Comparison of ENCODE assay signal across 9 cellular contexts in genomic region chr4:171846232-171846631, GRCh38. TPM values are rescaled to one million over a fixed set of nuclear protein-coding genes. Genes with fewer than 3 reads are reported as not detected.
DNase-seq lines count a peak whose midpoint lies in the region; ATAC-seq and TF ChIP-seq lines count a peak whose summit lies in the region.
"Had no signal": no experiment of that assay in that cellular context is flagged by ENCODE, and none has a peak within 500 bp of the region (broad histone marks: within the 10 kb centered on the region; RNA-seq: fewer than 3 reads in every experiment).

No MANE protein-coding gene starts in this region.

- TF ChIP-seq RAD21 in SK-N-SH (IDR thresholded peaks at IDR 0.05; ENCODE audit: low read length) = peak; percentile 85

- no peak for TF ChIP-seq EP300 in SK-N-SH (IDR thresholded peaks at IDR 0.05; ENCODE audit: borderline replicate concordance in 1 of 2, low read depth in 1 of 2, low read length in 1 of 2)

- H3K4me1 Mint-ChIP-seq in stimulated activated naive CD8-positive, alpha-beta T cell treated with anti-CD3 and anti-CD28 coated beads, Interleukin-15, amount 100 ng/mL, for 72 hours = no peaks in the 10 kb centered on the region

- H3K4me1 ChIP-seq in SK-N-SH (ENCODE audit: control insufficient read depth in 1 of 2, insufficient read depth in 2 of 2, low read depth in 1 of 2, low read length in 1 of 2) (no peaks in the 10 kb centered on the region), hepatocyte (ENCODE audit: insufficient read depth) (no peaks in the 10 kb centered on the region)
- H3K4me1 ChIP-seq: tibial nerve had no signal

- no peaks in the 10 kb centered on the region for H3K27me3 ChIP-seq in H7 (ENCODE audit: control insufficient read depth, insufficient read depth, low read length)
- H3K27me3 ChIP-seq in SK-N-SH (ENCODE audit: insufficient read depth) = no peaks in the 10 kb centered on the region
- H3K27me3 ChIP-seq in hepatocyte = no peaks in the 10 kb centered on the region
- H3K27me3 ChIP-seq: tibial nerve had no signal

- H3K9ac ChIP-seq in SK-N-SH = no peak overlapping the region

- no peak for ATAC-seq in stimulated activated naive CD8-positive, alpha-beta T cell treated with anti-CD3 and anti-CD28 coated beads, Interleukin-15, Interleukin-2, amounts not matched to agents 100 U/mL and 50 U/mL, for 24 hours
- ATAC-seq in stimulated activated naive CD8-positive, alpha-beta T cell treated with anti-CD3 and anti-CD28 coated beads, Interleukin-15, amount 100 ng/mL, for 72 hours = no peak

- CTCF ChIA-PET in SK-N-SH (lab: Yijun Ruan, JAX) = interaction anchor here (0.9 to 2.8 kb wide), 3 partner anchors 356 to 856 kb away, joined by 3 to 12 read pairs (median 3); no protein-coding TSS in a partner anchor

- H3F3A ChIP-seq in SK-N-SH (replicated peaks; ENCODE audit: insufficient read depth) = no peaks in the 10 kb centered on the region

- no peak overlapping the region for H3K4me2 ChIP-seq in SK-N-SH
- no peak overlapping the region for H3K4me2 ChIP-seq in hepatocyte

- H3K9me3 ChIP-seq in SK-N-SH = no peaks in the 10 kb centered on the region
- no peaks in the 10 kb centered on the region for H3K9me3 ChIP-seq in hepatocyte (ENCODE audit: low read depth)
- H3K9me3 ChIP-seq: tibial nerve had no signal

- DNase-seq in stimulated activated naive CD8-positive, alpha-beta T cell treated with anti-CD3 and anti-CD28 coated beads, Interleukin-15, Interleukin-2, amounts not matched to agents 100 U/mL and 50 U/mL, for 24 hours = peak; percentile 5
- no peak for DNase-seq in stimulated activated naive CD8-positive, alpha-beta T cell treated with anti-CD3 and anti-CD28 coated beads, Interleukin-15, amount 100 ng/mL, for 72 hours
- DNase-seq in H7 (peak; percentile 22), LNCaP clone FGC (ENCODE audit: low read depth) (peak; percentile 45), SK-N-SH (peak; percentile 37), hepatocyte (ENCODE audit: low spot score) (peak; percentile 77), T1000 (lab: John Stamatoyannopoulos, UW) (no peak), cerebellum (ENCODE audit: low spot score) (no peak)

- TF ChIP-seq CTCF in LNCaP clone FGC (IDR thresholded peaks at IDR 0.05; ENCODE audit: control insufficient read depth, extremely low read depth, insufficient read depth) (peak; percentile 92), SK-N-SH (IDR thresholded peaks at IDR 0.05) (peak; percentile 73), hepatocyte (IDR thresholded peaks at IDR 0.05; ENCODE audit: poor library complexity) (peak; percentile 65)

- no peak overlapping the region for H3K4me3 ChIP-seq in H7 (ENCODE audit: insufficient read depth, low read depth, low read length)
- H3K4me3 ChIP-seq in LNCaP clone FGC (ENCODE audit: low read depth, low read length) = no peak overlapping the region
- H3K4me3 ChIP-seq in SK-N-SH (ENCODE audit: low read depth in 2 of 2, low read length in 1 of 2) = peak overlapping the region in 1 of 2 experiments; percentile 43; a peak in 1 of 4 replicates
- no peak overlapping the region for H3K4me3 ChIP-seq in hepatocyte
- H3K4me3 ChIP-seq: tibial nerve had no signal

- H4K20me1 ChIP-seq in SK-N-SH (ENCODE audit: insufficient read depth) (no peaks in the 10 kb centered on the region), hepatocyte (ENCODE audit: insufficient read depth, poor library complexity, severe bottlenecking) (no peaks in the 10 kb centered on the region)

- WGBS in SK-N-SH (ENCODE audit: low lambda C conversion rate) = 35% methylated on average over 2 of the region's 2 CpGs
- 17% methylated on average over 2 of the region's 2 CpGs for WGBS in hepatocyte (ENCODE audit: low lambda C conversion rate, missing lambda C conversion rate)

- H3K36me3 ChIP-seq in H7 (replicated peaks; ENCODE audit: control insufficient read depth, insufficient read depth, low read length) (no peaks in the 10 kb centered on the region), SK-N-SH (replicated peaks in 1 of 2; ENCODE audit: control insufficient read depth in 1 of 2, insufficient read depth in 2 of 2, low read length in 1 of 2) (no peaks in the 10 kb centered on the region), hepatocyte (replicated peaks; ENCODE audit: insufficient read depth, low read depth) (no peaks in the 10 kb centered on the region)
- H3K36me3 ChIP-seq: tibial nerve had no signal

- no peak overlapping the region for H3K27ac Mint-ChIP-seq in stimulated activated naive CD8-positive, alpha-beta T cell treated with anti-CD3 and anti-CD28 coated beads, Interleukin-15, amount 100 ng/mL, for 72 hours

- no peaks in the 10 kb centered on the region for H3K27me3 Mint-ChIP-seq in stimulated activated naive CD8-positive, alpha-beta T cell treated with anti-CD3 and anti-CD28 coated beads, Interleukin-15, amount 100 ng/mL, for 72 hours

- H2AFZ ChIP-seq in SK-N-SH (ENCODE audit: low read depth) (no peak overlapping the region), hepatocyte (no peak overlapping the region)

- no peak overlapping the region for H3K27ac ChIP-seq in SK-N-SH (ENCODE audit: low read depth in 2 of 2, low read length in 1 of 2)
- no peak overlapping the region for H3K27ac ChIP-seq in hepatocyte
- H3K27ac ChIP-seq: tibial nerve had no signal

- no peaks in the 10 kb centered on the region for H3K79me2 ChIP-seq in SK-N-SH (ENCODE audit: insufficient read depth)
- no peaks in the 10 kb centered on the region for H3K79me2 ChIP-seq in hepatocyte

- POLR2A ChIA-PET in SK-N-SH (lab: Yijun Ruan, JAX) = no interaction called here

- H3K9me3 Mint-ChIP-seq in stimulated activated naive CD8-positive, alpha-beta T cell treated with anti-CD3 and anti-CD28 coated beads, Interleukin-15, amount 100 ng/mL, for 72 hours = peaks cover 4 to 8% of the 10 kb centered on the region in 2 donors

- no peak overlapping the region for H3K4me3 Mint-ChIP-seq in stimulated activated naive CD8-positive, alpha-beta T cell treated with anti-CD3 and anti-CD28 coated beads, Interleukin-15, amount 100 ng/mL, for 72 hours

- H3K9me2 ChIP-seq in SK-N-SH (no peaks in the 10 kb centered on the region), hepatocyte (replicated peaks; ENCODE audit: insufficient read depth) (no peaks in the 10 kb centered on the region)

TF ChIP-seq in SK-N-SH, 30 proteins besides CTCF, POLR2A, EP300 and RAD21:
- TF ChIP-seq SMC3 (IDR thresholded peaks at IDR 0.05; ENCODE audit: low read depth, low read length) (peak; percentile 82), GATA2 (CRISPR knock-in tag; IDR thresholded peaks at IDR 0.05) (no peak), RXRA (IDR thresholded peaks at IDR 0.05; ENCODE audit: borderline replicate concordance, low read depth) (no peak), MXI1 (IDR thresholded peaks at IDR 0.05; ENCODE audit: low read depth, low read length) (no peak), RCOR1 (IDR thresholded peaks at IDR 0.05; ENCODE audit: low read length) (no peak)

RNA-seq across cellular contexts. Expression of gene GALNTL6, which starts 33.0 kb away (rescaled TPM):
- total RNA-seq in H7 (2014; rRNA removed; shearing (Covaris generic)) = 0.22 and 0.24 TPM in 2 replicates
- polyA plus RNA-seq in SK-N-SH (2012; rRNA removed) = 0.07 TPM in 1 of 2 replicates, not detected in the other
- 0.01 TPM in 1 of 2 replicates, not detected in the other for polyA plus RNA-seq in SK-N-SH (2012; cell fraction: cytosol; rRNA removed)
- not detected in 2 replicates for polyA plus RNA-seq in SK-N-SH (2012; cell fraction: nucleus; rRNA removed)
- 0.53 and 4.5 TPM in 2 replicates for total RNA-seq in hepatocyte
- 0.26 and 0.74 TPM in 2 replicates for polyA plus RNA-seq in hepatocyte
- 51.1 TPM for total RNA-seq in cerebellum
- total RNA-seq: tibial nerve had no signal

Comparison
In these comparisons a context has a peak if more than half of its experiments do, and no peak if none do; other contexts are left out.
1. DNase-seq: peak in stimulated activated naive CD8-positive, alpha-beta T cell treated with anti-CD3 and anti-CD28 coated beads, Interleukin-15, Interleukin-2, amounts not matched to agents 100 U/mL and 50 U/mL, for 24 hours (single experiment), H7 (single experiment), LNCaP clone FGC (single experiment), SK-N-SH (single experiment) and hepatocyte (single experiment); none in stimulated activated naive CD8-positive, alpha-beta T cell treated with anti-CD3 and anti-CD28 coated beads, Interleukin-15, amount 100 ng/mL, for 72 hours (0 of 2), T1000 (single experiment) and cerebellum (single experiment).
2. Peak in every context shown above with its lines, with median percentiles within 50 percentile points of each other: CTCF ChIP-seq.